ENCODE assay signal across 12 cellular contexts in the genomic region with DNA sequence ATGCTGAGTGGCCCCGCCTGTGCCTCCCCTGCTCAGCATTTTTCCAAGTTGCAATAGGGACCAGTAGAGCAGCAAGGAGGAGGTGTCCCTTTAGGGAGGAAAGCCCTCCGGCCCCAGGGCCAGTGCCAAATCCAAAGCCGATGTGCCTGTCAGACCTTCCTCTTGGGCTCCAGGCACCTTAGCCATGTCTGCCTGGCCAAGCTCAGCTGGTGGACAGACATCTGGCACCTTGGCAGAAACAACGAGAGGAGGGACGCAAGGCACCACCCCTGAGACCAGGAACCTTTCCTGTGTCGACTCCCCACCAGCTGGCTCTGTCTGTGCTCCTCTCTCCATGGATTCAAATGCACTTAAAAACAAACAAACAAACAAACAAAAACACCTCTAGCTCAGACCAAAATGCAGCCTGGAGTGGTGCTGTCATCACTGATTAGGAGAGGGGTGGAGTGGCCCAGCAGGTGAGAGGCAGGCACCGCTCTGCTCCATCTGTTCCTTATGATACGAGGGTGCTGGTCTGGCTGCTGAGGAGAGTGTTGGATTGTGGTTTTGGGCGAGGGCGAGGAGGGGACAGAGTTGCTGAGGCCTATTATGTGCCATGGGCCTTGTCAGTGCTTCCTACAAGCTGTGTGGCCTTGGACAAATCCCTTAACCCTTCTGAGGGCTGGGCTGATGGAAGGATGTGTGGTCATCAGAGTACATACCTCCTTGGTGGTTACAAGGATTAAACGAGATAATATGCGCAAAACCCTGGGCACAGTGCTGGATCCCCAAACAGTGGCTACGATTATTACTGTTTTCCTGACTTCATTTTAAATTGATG.
"Had no signal": no experiment of that assay in that cellular context is flagged by ENCODE, and none has a peak within 500 bp of the region (broad histone marks: within the 10 kb centered on the region; RNA-seq: fewer than 3 reads in every experiment).

No MANE protein-coding gene starts in this region.

- H3K9me3 Mint-ChIP-seq: activated T-helper 17 cell treated with anti-CD3 and anti-CD28 coated beads, Interleukin-2, amount 50 U/mL, for 72 hours; immature natural killer cell had no signal

- H3K4me1 Mint-ChIP-seq: activated T-helper 17 cell treated with anti-CD3 and anti-CD28 coated beads, Interleukin-2, amount 50 U/mL, for 72 hours; immature natural killer cell; naive B cell had no signal

- ATAC-seq: activated T-helper 17 cell treated with anti-CD3 and anti-CD28 coated beads, Interleukin-2, amount 50 U/mL, for 72 hours; lower lobe of right lung had no signal

- DNase-seq: activated CD4-positive, alpha-beta T cell treated with anti-CD3 and anti-CD28 coated beads, Interleukin-2, amount 50 U/mL, for 1 hour; activated CD4-positive, CD25-positive, alpha-beta regulatory T cell; activated naive CD4-positive, alpha-beta T cell treated with anti-CD3 and anti-CD28 coated beads, Interleukin-2, amount 50 U/mL, for 16 hours; activated T-cell treated with anti-CD3 and anti-CD28 coated beads for 4 hours; adrenal gland; esophagus squamous epithelium; foreskin fibroblast; immature natural killer cell; lower lobe of right lung; naive B cell; small intestine had no signal

- H3K27me3 Mint-ChIP-seq: activated T-helper 17 cell treated with anti-CD3 and anti-CD28 coated beads, Interleukin-2, amount 50 U/mL, for 72 hours had no signal

- H3K27ac Mint-ChIP-seq: immature natural killer cell, naive B cell had no signal

- H3K4me3 Mint-ChIP-seq: activated T-helper 17 cell treated with anti-CD3 and anti-CD28 coated beads, Interleukin-2, amount 50 U/mL, for 72 hours; immature natural killer cell; naive B cell had no signal

- H3K36me3 Mint-ChIP-seq: immature natural killer cell, naive B cell had no signal
